ENCODE assay signal across 15 cellular contexts in genomic region chr16:87345721-87346424, GRCh38. TPM values are rescaled to one million over a fixed set of nuclear protein-coding genes. Genes with fewer than 3 reads are reported as not detected.
DNase-seq lines count a peak whose midpoint lies in the region; ATAC-seq, FAIRE-seq and TF ChIP-seq lines count a peak whose summit lies in the region.
"Had no signal": no experiment of that assay in that cellular context is flagged by ENCODE, and none has a peak within 500 bp of the region (broad histone marks: within the 10 kb centered on the region; RNA-seq: fewer than 3 reads in every experiment).

No MANE protein-coding gene starts in this region.

- intact Hi-C loops in A673 (cut with micrococcal nuclease; ENCODE audit: unreplicated experiment), result no loop called here

- H3K4me1 Mint-ChIP-seq in central memory CD8-positive, alpha-beta T cell, result peaks cover 28% of the 10 kb centered on the region
- H3K4me1 Mint-ChIP-seq in naive thymus-derived CD8-positive, alpha-beta T cell, result peaks cover 22 to 50% (median 30%) of the 10 kb centered on the region in 4 donors

- H3K36me3 Mint-ChIP-seq in central memory CD8-positive, alpha-beta T cell (ENCODE audit: insufficient read depth), result peaks cover 34% of the 10 kb centered on the region
- peaks cover 0 to 54% (median 7%) of the 10 kb centered on the region in 3 donors for H3K36me3 Mint-ChIP-seq in naive thymus-derived CD8-positive, alpha-beta T cell

- peak overlapping the region; percentile 69 for H3K4me3 Mint-ChIP-seq in central memory CD8-positive, alpha-beta T cell
- H3K4me3 Mint-ChIP-seq in naive thymus-derived CD8-positive, alpha-beta T cell, result peak overlapping the region in 7 of 10 donors; percentile 64 to 79 (median 75)

- DNase-seq in A673 (ENCODE audit: low spot score) (no peak), frontal cortex (ENCODE audit: low spot score in 2 of 2) (no peak), NCI-H2196 (lab: John Stamatoyannopoulos, UW; ENCODE audit: unreplicated experiment) (no peak)
- DNase-seq in central memory CD8-positive, alpha-beta T cell (ENCODE audit: low spot score in 2 of 2), result no peak
- no peak for DNase-seq in naive thymus-derived CD8-positive, alpha-beta T cell
- DNase-seq: amygdala, GM23248, NCI-H2227 treated with DMSO at 0.1 percent for 48 hours, SJCRH30 had no signal

- no TSS peak for BruUV-seq in A673 (replicated peaks; lab: Mats Ljungman, UMichigan)

- no peak for TF ChIP-seq CTCF in A673 (conservative IDR thresholded peaks at IDR 0.05; ENCODE audit: low read depth, low read length)
- TF ChIP-seq CTCF in HEK293 (tag by site-specific recombination; IDR thresholded peaks at IDR 0.05), result no peak

- no peaks in the 10 kb centered on the region for H3K9me3 ChIP-seq in A673 (ENCODE audit: low read depth, low read length, poor library complexity, severe bottlenecking)
- no peaks in the 10 kb centered on the region for H3K9me3 ChIP-seq in HEK293 (ENCODE audit: control insufficient read depth, insufficient read depth, low read depth, low read length)
- H3K9me3 ChIP-seq: BLaER1 treated with 17β-estradiol and CSF1 and Interleukin-3, amounts not matched to agents 10 nM and 100 nM; neutrophil; SJCRH30 had no signal

- peaks cover 7% of the 10 kb centered on the region for H3K4me1 ChIP-seq in A673 (ENCODE audit: insufficient read depth, low read length, poor library complexity, severe bottlenecking)
- H3K4me1 ChIP-seq in HEK293 (ENCODE audit: control insufficient read depth, insufficient read depth, low read length), result no peaks in the 10 kb centered on the region
- H3K4me1 ChIP-seq: SJCRH30 had no signal

- H3K9me3 Mint-ChIP-seq in central memory CD8-positive, alpha-beta T cell, result no peaks in the 10 kb centered on the region
- H3K9me3 Mint-ChIP-seq in naive thymus-derived CD8-positive, alpha-beta T cell, result no peaks in the 10 kb centered on the region

- ATAC-seq in central memory CD8-positive, alpha-beta T cell (replicated peaks; ENCODE audit: extremely low read depth, poor library complexity, severe bottlenecking), result no peak
- no peak for ATAC-seq in naive thymus-derived CD8-positive, alpha-beta T cell
- ATAC-seq in GM21526 (IDR thresholded peaks at IDR 0.05; ENCODE audit: low FRiP score, unreplicated experiment), result no peak
- no peak for ATAC-seq in HG02981 (IDR thresholded peaks at IDR 0.05; ENCODE audit: unreplicated experiment)

- H3K27ac ChIP-seq in A673 (ENCODE audit: low read depth, low read length, poor library complexity, severe bottlenecking) (peak overlapping the region; percentile 59), HEK293 (ENCODE audit: extremely low read depth, low read depth, low read length) (no peak overlapping the region)
- H3K27ac ChIP-seq: BLaER1 treated with 17β-estradiol and CSF1 and Interleukin-3, amounts not matched to agents 10 nM and 100 nM; GM23248; neutrophil; SJCRH30 had no signal

- H3K27me3 Mint-ChIP-seq in central memory CD8-positive, alpha-beta T cell, result no peaks in the 10 kb centered on the region
- no peaks in the 10 kb centered on the region for H3K27me3 Mint-ChIP-seq in naive thymus-derived CD8-positive, alpha-beta T cell

- no peak for FAIRE-seq in frontal cortex (lab: Jason Lieb, UNC)
- FAIRE-seq: endothelial cell of umbilical vein had no signal

- H3K4me3 ChIP-seq in A673 (ENCODE audit: low read depth, low read length, poor library complexity, severe bottlenecking), result no peak overlapping the region
- no peak overlapping the region for H3K4me3 ChIP-seq in HEK293 (ENCODE audit: low read depth, low read length)
- H3K4me3 ChIP-seq: BLaER1 treated with 17β-estradiol and CSF1 and Interleukin-3, amounts not matched to agents 10 nM and 100 nM; GM23248; SJCRH30 had no signal

- no peaks in the 10 kb centered on the region for H3K27me3 ChIP-seq in A673 (replicated peaks; ENCODE audit: insufficient read depth, low read depth, low read length, poor library complexity)
- H3K27me3 ChIP-seq: neutrophil, SJCRH30 had no signal

- CTCF ChIA-PET in A673 (lab: Charles Lee) (no interaction called here), HEK293 (lab: Yijun Ruan, JAX) (no interaction called here)

- peak overlapping the region; percentile 95 for H3K27ac Mint-ChIP-seq in central memory CD8-positive, alpha-beta T cell (ENCODE audit: low read depth)
- H3K27ac Mint-ChIP-seq in naive thymus-derived CD8-positive, alpha-beta T cell, result peak overlapping the region in 9 of 10 donors; percentile 63 to 98 (median 94)

- H3K36me3 ChIP-seq in A673 (ENCODE audit: insufficient read depth, low read length, poor library complexity, severe bottlenecking), result peaks cover 4% of the 10 kb centered on the region
- H3K36me3 ChIP-seq in HEK293 (ENCODE audit: control insufficient read depth in 2 of 2, insufficient read depth in 1 of 2, low read length in 2 of 2), result peaks cover 0 to 53% of the 10 kb centered on the region in 2 experiments; a peak in 2 of 3 replicates

- POLR2A ChIA-PET in A673 (lab: Charles Lee; ENCODE audit: low non-redundant PET), result no interaction called here
- POLR2A ChIA-PET in HEK293 (lab: Yijun Ruan, JAX), result no interaction called here
- POLR2A ChIA-PET in naive thymus-derived CD8-positive, alpha-beta T cell (lab: Charles Lee), result interaction anchor here (0.6 to 2.7 kb wide), 4 partner anchors 14 to 38 kb away, joined by 3 to 14 read pairs (median 6); partner anchors contain the start of genes C16orf95 and FBXO31

TF ChIP-seq in HEK293, 187 proteins besides CTCF, POLR2A, EP300 and RAD21:
- no peak for TF ChIP-seq ZNF692 (tag by site-specific recombination; IDR thresholded peaks at IDR 0.05)
- TF ChIP-seq PRDM2 (tag by site-specific recombination; IDR thresholded peaks at IDR 0.05; ENCODE audit: borderline replicate concordance), result no peak
- TF ChIP-seq ZNF335 (tag by site-specific recombination; conservative IDR thresholded peaks at IDR 0.05), result peak; percentile 48
- TF ChIP-seq SCRT2 (tag by site-specific recombination; IDR thresholded peaks at IDR 0.05), result peak; percentile 77
- peak; percentile 65; the same call in 1 of the 2 replicates for TF ChIP-seq SCRT1 (tag by site-specific recombination; IDR thresholded peaks at IDR 0.05; ENCODE audit: borderline replicate concordance)

RNA-seq across cellular contexts. Expression of gene C16orf95, which starts 28.7 kb away (rescaled TPM):
- total RNA-seq in A673 (2021), result 5.1 and 8.9 TPM in 2 replicates
- 1 to 10 TPM; 2.3 to 2.6 TPM for total RNA-seq in naive thymus-derived CD8-positive, alpha-beta T cell
- 1 to 10 TPM; 1.5 to 4.9 (median 3.2) TPM for polyA plus RNA-seq in naive thymus-derived CD8-positive, alpha-beta T cell
- total RNA-seq in frontal cortex, result 2.4 TPM

RNA-seq across cellular contexts. Expression of gene FBXO31, which starts 37.7 kb away (rescaled TPM):
- total RNA-seq in A673 (2021) (32.2 and 34.3 TPM in 2 replicates), frontal cortex (22.8 TPM)
- total RNA-seq in naive thymus-derived CD8-positive, alpha-beta T cell, result 10 to 100 TPM; 45.8 to 52.7 TPM
- 10 to 100 TPM; 15.4 to 36.4 (median 23.3) TPM for polyA plus RNA-seq in naive thymus-derived CD8-positive, alpha-beta T cell

RNA-seq across cellular contexts. Expression of gene MAP1LC3B, which starts 46.3 kb away (rescaled TPM):
- total RNA-seq in A673 (2021), result 68.6 and 74.7 TPM in 2 replicates
- total RNA-seq in naive thymus-derived CD8-positive, alpha-beta T cell, result 10 to 100 TPM; 58.0 to 60.1 TPM
- 100 to 1,000 TPM in 1 of 3 donors, 10 to 100 TPM in 2; 89.9 to 117 (median 90.3) TPM for polyA plus RNA-seq in naive thymus-derived CD8-positive, alpha-beta T cell
- total RNA-seq in frontal cortex, result 24.5 TPM
